Comparison of ENCODE assay signal across 9 cellular contexts in the genomic region with DNA sequence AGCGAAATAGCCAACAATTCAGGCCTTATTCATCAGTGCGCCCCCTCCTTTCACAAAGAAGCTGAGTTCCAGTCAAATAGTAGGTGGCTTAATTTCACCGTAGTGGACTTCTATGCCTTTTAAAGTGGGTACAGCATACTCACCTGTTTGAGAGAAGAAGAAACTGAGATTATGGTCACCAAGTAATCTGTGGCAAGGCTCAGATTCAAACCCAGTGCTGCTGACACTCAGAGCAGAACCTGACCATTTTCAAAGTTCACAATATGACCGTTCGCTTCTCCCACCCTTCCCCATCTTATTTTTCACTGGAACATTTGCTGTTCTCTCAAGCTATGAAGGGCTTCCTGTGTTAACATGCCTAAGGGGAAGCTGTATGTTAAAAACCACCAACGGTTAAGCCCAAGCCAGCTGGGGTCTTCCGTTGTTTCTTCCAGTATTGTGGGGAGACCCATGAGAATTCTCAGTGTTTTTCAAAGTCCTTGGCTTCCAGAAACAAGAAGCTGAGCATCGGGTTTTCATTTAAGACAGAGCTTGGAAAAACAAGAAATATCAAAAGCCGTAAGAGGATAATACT. TPM values are rescaled to one million over a fixed set of nuclear protein-coding genes. Genes with fewer than 3 reads are reported as not detected.
A peak's percentile ranks its signal among the peaks of the same experiment; 100 is the strongest.
DNase-seq lines count a peak whose midpoint lies in the region; ATAC-seq, FAIRE-seq and TF ChIP-seq lines count a peak whose summit lies in the region.
"Had no signal": no experiment of that assay in that cellular context is flagged by ENCODE, and none has a peak within 500 bp of the region (broad histone marks: within the 10 kb centered on the region; RNA-seq: fewer than 3 reads in every experiment).

No MANE protein-coding gene starts in this region.

- TF ChIP-seq POLR2A in GM12892 (IDR thresholded peaks at IDR 0.05; ENCODE audit: low read depth, low read length), result no peak; the same call in 1 of the 2 replicates

- H3K9me2 ChIP-seq in Karpas-422 (replicated peaks; ENCODE audit: insufficient read depth, low read length), result no peaks in the 10 kb centered on the region

- in situ Hi-C loops in GM13976 (cut with MboI; ENCODE audit: low sequenced_read_pairs, unreplicated experiment), result no loop called here

- H3K9me3 ChIP-seq in Karpas-422 (ENCODE audit: low read length), result no peaks in the 10 kb centered on the region

- peak overlapping the region; percentile 75 for H3K9ac ChIP-seq in Karpas-422 (ENCODE audit: low read length)

- no peaks in the 10 kb centered on the region for H3K36me3 ChIP-seq in Karpas-422 (ENCODE audit: insufficient read depth, low read length)

- peaks cover 82% of the 10 kb centered on the region for H3K4me1 ChIP-seq in Karpas-422 (ENCODE audit: low read length)

- H3K27ac ChIP-seq in Karpas-422 (ENCODE audit: low read length), result peak overlapping the region; percentile 97
- H3K27ac ChIP-seq in epithelial cell of prostate, result peak overlapping the region; percentile 29

- peak; percentile 87 for FAIRE-seq in GM12892 (lab: Jason Lieb, UNC)
- no peak for FAIRE-seq in D721Med (lab: Jason Lieb, UNC)

- H3K4me3 ChIP-seq in Karpas-422 (ENCODE audit: low read length), result peak overlapping the region; percentile 58

- peak overlapping the region; percentile 11 for H2AFZ ChIP-seq in Karpas-422 (ENCODE audit: low read length)

- TF ChIP-seq CTCF in GM13976 (IDR thresholded peaks at IDR 0.05; ENCODE audit: borderline replicate concordance, control extremely low read depth, extremely low read depth, insufficient read depth, missing control alignments) (no peak), D721Med (IDR thresholded peaks at IDR 0.05; ENCODE audit: insufficient read depth, missing control alignments) (no peak)

- ATAC-seq in GM21576 (IDR thresholded peaks at IDR 0.05; ENCODE audit: unreplicated experiment), result peak; percentile 4
- ATAC-seq in GM18861 (IDR thresholded peaks at IDR 0.05; ENCODE audit: unreplicated experiment), result no peak

- peak overlapping the region; percentile 78 for H3K4me2 ChIP-seq in Karpas-422 (ENCODE audit: low read depth, low read length, poor library complexity, severe bottlenecking)

- H3K79me2 ChIP-seq in Karpas-422 (ENCODE audit: low read length), result no peaks in the 10 kb centered on the region

- H4K20me1 ChIP-seq in Karpas-422 (ENCODE audit: insufficient read depth, low read depth, low read length), result no peaks in the 10 kb centered on the region

- H3K27me3 ChIP-seq in Karpas-422 (ENCODE audit: low read length), result no peaks in the 10 kb centered on the region

- DNase-seq in GM12892 (ENCODE audit: insufficient read length) (no peak), Karpas-422 (no peak), epithelial cell of prostate (ENCODE audit: low read depth, low spot score) (no peak), GM13976 (ENCODE audit: low spot score) (no peak), DMS53 (lab: John Stamatoyannopoulos, UW) (no peak), D721Med (ENCODE audit: insufficient read length, low spot score) (no peak)
- DNase-seq: stimulated activated CD4-positive, alpha-beta T cell treated with anti-CD3 and anti-CD28 coated beads, Interleukin-4, amount 100 ng/mL, for 1 hour had no signal

RNA-seq across cellular contexts. Expression of a gene that starts 6.1 kb away (rescaled TPM):
- 503 TPM for polyA plus RNA-seq in GM12892 (2012; ENCODE audit: missing spikeins)
- total RNA-seq in Karpas-422 (2014; rRNA removed; shearing (Covaris generic); ENCODE audit: low replicate concordance), result 327 and 344 TPM in 2 replicates
